8 cellular contexts compared by ENCODE assay signal in the genomic region with DNA sequence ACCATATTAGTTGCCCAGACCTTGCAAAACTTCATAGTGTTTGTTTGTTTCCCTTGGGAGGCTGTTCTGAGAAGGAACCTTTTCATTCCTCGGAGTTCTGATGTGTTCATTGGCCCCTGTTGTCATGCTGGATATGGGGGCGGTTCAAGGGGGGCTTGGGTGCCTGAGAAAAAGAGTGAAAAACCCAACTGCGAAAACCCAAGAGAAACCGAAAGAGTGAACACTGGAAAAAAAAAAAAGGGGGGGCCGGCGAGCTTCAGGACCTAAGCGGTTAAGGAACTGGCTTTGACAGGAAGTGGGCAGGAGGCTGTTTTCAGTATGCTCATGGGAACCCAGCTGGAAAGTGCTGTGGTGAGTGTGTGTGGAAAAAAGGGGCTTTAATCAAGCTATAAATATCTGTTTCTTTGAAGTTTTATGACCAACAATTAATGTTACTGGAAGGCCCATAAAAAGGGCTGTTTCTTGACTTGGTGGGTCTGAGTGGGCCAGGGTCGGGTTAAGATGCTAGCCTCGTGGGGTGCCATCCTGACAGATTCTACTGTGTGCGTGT.
A peak's percentile ranks its signal among the peaks of the same experiment; 100 is the strongest.
DNase-seq lines count a peak whose midpoint lies in the region; ATAC-seq and TF ChIP-seq lines count a peak whose summit lies in the region.

No MANE protein-coding gene starts in this region.

- H3K27me3 Mint-ChIP-seq in activated naive CD4-positive, alpha-beta T cell treated with anti-CD3 and anti-CD28 coated beads for 36 hours (ENCODE audit: low read depth), result no peaks in the 10 kb centered on the region

- ATAC-seq in gastroesophageal sphincter (no peak), GM18505 (IDR thresholded peaks at IDR 0.05; ENCODE audit: unreplicated experiment) (no peak)

- no peaks in the 10 kb centered on the region for H3K4me1 ChIP-seq in gastroesophageal sphincter

- peak overlapping the region; percentile 88 for H3K27ac Mint-ChIP-seq in activated naive CD4-positive, alpha-beta T cell treated with anti-CD3 and anti-CD28 coated beads for 36 hours

- peaks cover 45% of the 10 kb centered on the region for H3K4me1 Mint-ChIP-seq in activated naive CD4-positive, alpha-beta T cell treated with anti-CD3 and anti-CD28 coated beads for 36 hours (ENCODE audit: low read depth)

- H3K27me3 ChIP-seq in gastroesophageal sphincter, result no peaks in the 10 kb centered on the region

- intact Hi-C loops in activated naive CD4-positive, alpha-beta T cell treated with anti-CD3 and anti-CD28 coated beads for 36 hours (cut with micrococcal nuclease), result loop anchor here (2.0 to 5.0 kb wide), 3 partner anchors 13 to 179 kb away; no protein-coding TSS in a partner anchor

- CTCF ChIA-PET in activated naive CD4-positive, alpha-beta T cell treated with anti-CD3 and anti-CD28 coated beads for 36 hours (lab: Charles Lee), result interaction anchor here (0.6 to 2.2 kb wide), 5 partner anchors 11 to 181 kb away, joined by 3 to 9 read pairs (median 3); no protein-coding TSS in a partner anchor

- H3K36me3 Mint-ChIP-seq in activated naive CD4-positive, alpha-beta T cell treated with anti-CD3 and anti-CD28 coated beads for 36 hours (ENCODE audit: low read depth), result peaks cover 7% of the 10 kb centered on the region

- no peak overlapping the region for H3K27ac ChIP-seq in gastroesophageal sphincter

- peaks cover 7% of the 10 kb centered on the region for H3K9me3 Mint-ChIP-seq in activated naive CD4-positive, alpha-beta T cell treated with anti-CD3 and anti-CD28 coated beads for 36 hours

- no peaks in the 10 kb centered on the region for H3K9me3 ChIP-seq in gastroesophageal sphincter

- no peak for TF ChIP-seq EP300 in gastroesophageal sphincter (IDR thresholded peaks at IDR 0.05)

- TF ChIP-seq POLR2A in gastroesophageal sphincter (IDR thresholded peaks at IDR 0.05) (no peak), GM18505 (IDR thresholded peaks at IDR 0.05; ENCODE audit: borderline replicate concordance, extremely low read depth, insufficient read depth, insufficient read length) (no peak)

- TF ChIP-seq CTCF in gastroesophageal sphincter (IDR thresholded peaks at IDR 0.05) (no peak), foreskin fibroblast (IDR thresholded peaks at IDR 0.05; ENCODE audit: low read depth, low read length) (no peak)

- H3K4me3 Mint-ChIP-seq in activated naive CD4-positive, alpha-beta T cell treated with anti-CD3 and anti-CD28 coated beads for 36 hours, result peak overlapping the region; percentile 37

- peak; percentile 86 for DNase-seq in GF-D8 (lab: John Stamatoyannopoulos, UW)
- DNase-seq in MV-4-11 (lab: John Stamatoyannopoulos, UW), result peak; percentile 97
- peak; percentile 78 for DNase-seq in activated naive CD4-positive, alpha-beta T cell treated with anti-CD3 and anti-CD28 coated beads for 36 hours
- peak; percentile 58 for DNase-seq in stimulated activated CD4-positive, alpha-beta T cell treated with anti-CD3 and anti-CD28 coated beads, Interleukin-15, amount 100 ng/mL, for 48 hours (ENCODE audit: low read depth in 2 of 2)
- no peak for DNase-seq in NK-92 (lab: John Stamatoyannopoulos, UW; ENCODE audit: unreplicated experiment)
- DNase-seq in foreskin fibroblast, result no peak

- WGBS in gastroesophageal sphincter (ENCODE audit: low coverage in 1 of 2), 2 donors, result 61 to 67% methylated on average over 3 to 7 of the region's 10 CpGs

- no peaks in the 10 kb centered on the region for H3K36me3 ChIP-seq in gastroesophageal sphincter

- H3K4me3 ChIP-seq in gastroesophageal sphincter (no peak overlapping the region), foreskin fibroblast (ENCODE audit: low read depth in 1 of 2, low read length in 2 of 2) (no peak overlapping the region)

Comparison
In these comparisons a context has a peak if more than half of its experiments do, and no peak if none do; other contexts are left out.
1. DNase-seq: peak in GF-D8 (single experiment), MV-4-11 (single experiment), activated naive CD4-positive, alpha-beta T cell treated with anti-CD3 and anti-CD28 coated beads for 36 hours (single experiment) and stimulated activated CD4-positive, alpha-beta T cell treated with anti-CD3 and anti-CD28 coated beads, Interleukin-15, amount 100 ng/mL, for 48 hours (2 of 2); none in NK-92 (single experiment) and foreskin fibroblast (0 of 2).